ENCODE assay signal across 26 cellular contexts in the genomic region with DNA sequence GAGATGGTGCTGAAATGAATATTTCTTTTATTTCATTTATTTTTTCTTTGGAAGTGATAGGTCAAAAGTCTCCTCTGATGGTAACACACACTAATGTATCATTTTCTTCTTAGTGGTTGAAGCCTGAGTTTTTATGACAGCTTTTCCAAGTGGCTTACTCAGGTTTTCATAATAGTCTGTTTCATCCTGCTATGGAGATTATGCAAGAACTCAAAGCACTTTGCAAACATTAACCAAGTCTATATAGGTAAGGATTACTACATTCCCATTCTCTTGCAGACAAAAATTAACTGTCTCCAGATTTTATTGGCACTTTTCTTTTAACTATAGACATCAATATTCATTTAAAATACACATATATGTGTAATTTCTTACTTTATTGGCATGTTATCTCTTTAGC.
"Had no signal": no experiment of that assay in that cellular context is flagged by ENCODE, and none has a peak within 500 bp of the region (broad histone marks: within the 10 kb centered on the region; RNA-seq: fewer than 3 reads in every experiment).

No MANE protein-coding gene starts in this region.

- H3K36me3 Mint-ChIP-seq: naive thymus-derived CD8-positive, alpha-beta T cell; natural killer cell treated with Interleukin-12 subunit alpha and Interleukin-12 subunit beta and Interleukin-15 and Interleukin-18, amount 100 ng/mL, for 72 hours; stimulated activated effector memory CD8-positive, alpha-beta T cell treated with anti-CD3 and anti-CD28 coated beads, Interleukin-12 subunit alpha, Interleukin-12 subunit beta, amount 100 ng/mL, for 72 hours; stimulated activated naive B cell treated with anti-CD40 and anti-IgM and Interleukin-4, amounts not matched to agents 10 μg/mL and 1 μg/mL and 100 μg/mL, for 72 hours had no signal

- H3K4me3 ChIP-seq: pancreas, prostate gland, skin epidermis, smooth muscle cell, spleen, stomach, thoracic aorta, thyroid gland, tibial nerve, upper lobe of left lung, vagina had no signal

- H3K36me3 ChIP-seq: neutrophil, pancreas, prostate gland, spleen, stomach, thoracic aorta, thyroid gland, tibial nerve, upper lobe of left lung, vagina had no signal

- H3K4me1 ChIP-seq: pancreas, prostate gland, stomach, thyroid gland, tibial nerve, upper lobe of left lung, vagina had no signal

- H3K27ac Mint-ChIP-seq: naive thymus-derived CD8-positive, alpha-beta T cell; natural killer cell treated with Interleukin-12 subunit alpha and Interleukin-12 subunit beta and Interleukin-15 and Interleukin-18, amount 100 ng/mL, for 72 hours; nephron progenitor cell; stimulated activated effector memory CD8-positive, alpha-beta T cell treated with anti-CD3 and anti-CD28 coated beads, Interleukin-12 subunit alpha, Interleukin-12 subunit beta, amount 100 ng/mL, for 72 hours; stimulated activated naive B cell treated with anti-CD40 and anti-IgM and Interleukin-4, amounts not matched to agents 10 μg/mL and 1 μg/mL and 100 μg/mL, for 72 hours; stimulated activated naive CD8-positive, alpha-beta T cell treated with anti-CD3 and anti-CD28 coated beads, Interleukin-15, Interleukin-2, amounts not matched to agents 100 ng/mL and 50 ng/mL, for 24 hours had no signal

- H3K9me3 Mint-ChIP-seq: nephron progenitor cell; neural crest cell; stimulated activated naive B cell treated with anti-CD40 and anti-IgM and Interleukin-4, amounts not matched to agents 10 μg/mL and 1 μg/mL and 100 μg/mL, for 72 hours; stimulated activated naive CD8-positive, alpha-beta T cell treated with anti-CD3 and anti-CD28 coated beads, Interleukin-15, Interleukin-2, amounts not matched to agents 100 ng/mL and 50 ng/mL, for 24 hours had no signal

- DNase-seq: naive thymus-derived CD8-positive, alpha-beta T cell; nephron progenitor cell; nucleus accumbens; pancreas; right cardiac atrium; spleen; stimulated activated CD4-positive, alpha-beta T cell treated with anti-CD3 and anti-CD28 coated beads, Interleukin-12 subunit alpha, Interleukin-12 subunit beta, amount 100 ng/mL, for 4 hours; stimulated activated CD4-positive, alpha-beta T cell treated with anti-CD3 and anti-CD28 coated beads, Interleukin-1b, Interleukin-23, amount 100 ng/mL, for 48 hours; stimulated activated CD4-positive, alpha-beta T cell treated with anti-CD3 and anti-CD28 coated beads, Interleukin-4, amount 100 ng/mL, for 24 hours; stimulated activated naive B cell treated with anti-CD40 and anti-IgM and Interleukin-4, amounts not matched to agents 10 μg/mL and 1 μg/mL and 100 μg/mL, for 72 hours; stimulated activated naive CD4-positive, alpha-beta T cell treated with Interleukin-2 at 50 U/mL for 16 hours; stomach; thyroid gland; trophoblast cell; upper lobe of left lung had no signal

- H3K4me2 ChIP-seq: smooth muscle cell had no signal

- H3K27me3 ChIP-seq: neutrophil, spleen, stomach, thyroid gland, tibial nerve, upper lobe of left lung, vagina had no signal

- H3K4me3 Mint-ChIP-seq: naive thymus-derived CD8-positive, alpha-beta T cell; natural killer cell treated with Interleukin-12 subunit alpha and Interleukin-12 subunit beta and Interleukin-15 and Interleukin-18, amount 100 ng/mL, for 72 hours; nephron progenitor cell; neural crest cell; stimulated activated effector memory CD8-positive, alpha-beta T cell treated with anti-CD3 and anti-CD28 coated beads, Interleukin-12 subunit alpha, Interleukin-12 subunit beta, amount 100 ng/mL, for 72 hours; stimulated activated naive B cell treated with anti-CD40 and anti-IgM and Interleukin-4, amounts not matched to agents 10 μg/mL and 1 μg/mL and 100 μg/mL, for 72 hours; stimulated activated naive CD8-positive, alpha-beta T cell treated with anti-CD3 and anti-CD28 coated beads, Interleukin-15, Interleukin-2, amounts not matched to agents 100 ng/mL and 50 ng/mL, for 24 hours had no signal

- H3K27ac ChIP-seq: neutrophil, pancreas, prostate gland, skin epidermis, spleen, stomach, thoracic aorta, thyroid gland, tibial nerve, upper lobe of left lung, vagina had no signal

- H3K9me3 ChIP-seq: neutrophil, pancreas, prostate gland, spleen, stomach, thoracic aorta, thyroid gland, tibial nerve, upper lobe of left lung, vagina had no signal

- H3K27me3 Mint-ChIP-seq: naive thymus-derived CD8-positive, alpha-beta T cell; natural killer cell treated with Interleukin-12 subunit alpha and Interleukin-12 subunit beta and Interleukin-15 and Interleukin-18, amount 100 ng/mL, for 72 hours; stimulated activated naive B cell treated with anti-CD40 and anti-IgM and Interleukin-4, amounts not matched to agents 10 μg/mL and 1 μg/mL and 100 μg/mL, for 72 hours; stimulated activated naive CD8-positive, alpha-beta T cell treated with anti-CD3 and anti-CD28 coated beads, Interleukin-15, Interleukin-2, amounts not matched to agents 100 ng/mL and 50 ng/mL, for 24 hours had no signal

- H3K4me1 Mint-ChIP-seq: naive thymus-derived CD8-positive, alpha-beta T cell; stimulated activated effector memory CD8-positive, alpha-beta T cell treated with anti-CD3 and anti-CD28 coated beads, Interleukin-12 subunit alpha, Interleukin-12 subunit beta, amount 100 ng/mL, for 72 hours; stimulated activated naive B cell treated with anti-CD40 and anti-IgM and Interleukin-4, amounts not matched to agents 10 μg/mL and 1 μg/mL and 100 μg/mL, for 72 hours had no signal
